ENCODE assay signal across 8 cellular contexts in genomic region chr16:15022194-15022593, GRCh38. TPM values are rescaled to one million over a fixed set of nuclear protein-coding genes. Genes with fewer than 3 reads are reported as not detected.
DNase-seq lines count a peak whose midpoint lies in the region; ATAC-seq, FAIRE-seq and TF ChIP-seq lines count a peak whose summit lies in the region.
"Not testable (repeated sequence)": the region's sequence is repeated elsewhere in the genome, so short reads cannot be mapped to it uniquely, and the experiment has no call there.

No MANE protein-coding gene starts in this region.

- peak overlapping the region; percentile 3 for H3K27ac Mint-ChIP-seq in activated naive CD4-positive, alpha-beta T cell treated with anti-CD3 and anti-CD28 coated beads for 36 hours

- H3K79me2 ChIP-seq in SU-DHL-6 (ENCODE audit: insufficient read depth, low read length) = not testable (repeated sequence)

- H3K4me1 Mint-ChIP-seq in activated naive CD4-positive, alpha-beta T cell treated with anti-CD3 and anti-CD28 coated beads for 36 hours (ENCODE audit: low read depth) = not testable (repeated sequence)

- not testable (repeated sequence) for H4K8ac ChIP-seq in neuronal stem cell (ENCODE audit: low read depth, low read length)

- not testable (repeated sequence) for H3K23ac ChIP-seq in neuronal stem cell (ENCODE audit: low read depth, low read length, poor library complexity)

- H2BK120ac ChIP-seq in neuronal stem cell (ENCODE audit: low read depth, low read length) = not testable (repeated sequence)

- not testable (repeated sequence) for H3K27ac ChIP-seq in A549; SU-DHL-6 (ENCODE audit: low read depth, low read length); foreskin keratinocyte; neuronal stem cell (replicated peaks; ENCODE audit: low read length)

- H3K4me1 ChIP-seq in A549; foreskin keratinocyte; neuronal stem cell (ENCODE audit: control insufficient read depth in 2 of 2, insufficient read depth in 1 of 2, low read depth in 1 of 2, low read length in 2 of 2): not testable (repeated sequence)

- not testable (repeated sequence) for H3K4me3 ChIP-seq in A549; SU-DHL-6 (ENCODE audit: insufficient read depth, low read length, poor library complexity, severe bottlenecking); neuronal stem cell (ENCODE audit: low read length in 2 of 2)

- 30% methylated on average over 4 of the region's 4 CpGs for WGBS in A549 (ENCODE audit: missing lambda C conversion rate)
- WGBS in neuronal stem cell (ENCODE audit: extremely low coverage in 2 of 2, insufficient read length in 2 of 2, insufficient replicate concordance in 1 of 2), 2 donors = no CpG with 5 or more reads among the region's 4 CpGs

- peaks cover 26% of the 10 kb centered on the region for H3K36me3 Mint-ChIP-seq in activated naive CD4-positive, alpha-beta T cell treated with anti-CD3 and anti-CD28 coated beads for 36 hours (ENCODE audit: low read depth)

- not testable (repeated sequence) for H3K9me3 ChIP-seq in A549; SU-DHL-6 (ENCODE audit: insufficient read depth, low read length); neuronal stem cell (replicated peaks in 1 of 2; ENCODE audit: control insufficient read depth in 2 of 2, insufficient read depth in 1 of 2, low read depth in 1 of 2, low read length in 2 of 2)

- not testable (repeated sequence) for TF ChIP-seq EP300 in A549 (IDR thresholded peaks at IDR 0.05)

- not testable (repeated sequence) for H2AK5ac ChIP-seq in neuronal stem cell (ENCODE audit: low read depth, low read length)

- not testable (repeated sequence) for H2BK15ac ChIP-seq in neuronal stem cell (ENCODE audit: low read length)

- H3K4ac ChIP-seq in neuronal stem cell (ENCODE audit: low read length) = not testable (repeated sequence)

- not testable (repeated sequence) for TF ChIP-seq POLR2A in A549 (IDR thresholded peaks at IDR 0.05; ENCODE audit: low read length)

- POLR2A ChIA-PET in A549 (lab: Yijun Ruan, JAX) = not testable (repeated sequence)

- H3K36me3 ChIP-seq in SU-DHL-6 (ENCODE audit: low read length) = not testable (repeated sequence)
- H3K36me3 ChIP-seq in neuronal stem cell (replicated peaks in 1 of 2; ENCODE audit: control insufficient read depth in 2 of 2, insufficient read depth in 2 of 2, low read length in 2 of 2) = peaks cover 22 to 60% of the 10 kb centered on the region in 2 donors

- not testable (repeated sequence) for H4K20me1 ChIP-seq in SU-DHL-6 (ENCODE audit: low read depth, low read length)

- H2BK12ac ChIP-seq in neuronal stem cell (ENCODE audit: low read length) = not testable (repeated sequence)

- FAIRE-seq in A549 (lab: Jason Lieb, UNC) = peak; percentile 77

- H2BK5ac ChIP-seq in neuronal stem cell (ENCODE audit: low read length) = not testable (repeated sequence)

- intact Hi-C loops in activated naive CD4-positive, alpha-beta T cell treated with anti-CD3 and anti-CD28 coated beads for 36 hours (cut with micrococcal nuclease) = not testable (repeated sequence)

- DNase-seq in A549 (ENCODE audit: low read depth in 1 of 2, low spot score in 1 of 2) = peak; percentile 55 to 92
- peak; percentile 42 for DNase-seq in NCI-H1436 (lab: John Stamatoyannopoulos, UW)
- DNase-seq in activated naive CD4-positive, alpha-beta T cell treated with anti-CD3 and anti-CD28 coated beads for 36 hours = peak; percentile 63
- DNase-seq in foreskin keratinocyte = peak in 1 of 2 donors; percentile 20
- peak; percentile 9 for DNase-seq in neuronal stem cell (ENCODE audit: low spot score)

- ATAC-seq in A549 (peak; percentile 96 to 97), GM18508 (IDR thresholded peaks at IDR 0.05; ENCODE audit: insufficient read depth, unreplicated experiment) (peak; percentile 66), HG02943 (IDR thresholded peaks at IDR 0.05; ENCODE audit: low read depth, unreplicated experiment) (peak; percentile 59), foreskin keratinocyte (peak; percentile 81)

- not testable (repeated sequence) for H3K9ac ChIP-seq in SU-DHL-6 (ENCODE audit: low read length); neuronal stem cell (ENCODE audit: low read depth, low read length, poor library complexity)

- H3K4me2 ChIP-seq in A549; SU-DHL-6 (ENCODE audit: low read depth, low read length, poor library complexity, severe bottlenecking); neuronal stem cell (ENCODE audit: insufficient read depth, low read length, poor library complexity, severe bottlenecking): not testable (repeated sequence)

- not testable (repeated sequence) for H3K14ac ChIP-seq in neuronal stem cell (ENCODE audit: low read length)

- not testable (repeated sequence) for H3K79me1 ChIP-seq in neuronal stem cell (ENCODE audit: low read depth, low read length)

- H4K91ac ChIP-seq in neuronal stem cell (ENCODE audit: low read depth, low read length, poor library complexity) = not testable (repeated sequence)

- H3K9me3 Mint-ChIP-seq in activated naive CD4-positive, alpha-beta T cell treated with anti-CD3 and anti-CD28 coated beads for 36 hours = not testable (repeated sequence)

- H3K18ac ChIP-seq in neuronal stem cell (ENCODE audit: low read length) = not testable (repeated sequence)

- H3F3A ChIP-seq in SU-DHL-6 (ENCODE audit: insufficient read depth) = not testable (repeated sequence)

- H3K4me3 Mint-ChIP-seq in activated naive CD4-positive, alpha-beta T cell treated with anti-CD3 and anti-CD28 coated beads for 36 hours = not testable (repeated sequence)

- not testable (repeated sequence) for H3K27me3 Mint-ChIP-seq in activated naive CD4-positive, alpha-beta T cell treated with anti-CD3 and anti-CD28 coated beads for 36 hours (ENCODE audit: low read depth)

- TF ChIP-seq CTCF in A549 (IDR thresholded peaks at IDR 0.05) (peak; percentile 44), SU-DHL-6 (IDR thresholded peaks at IDR 0.05; ENCODE audit: insufficient read depth, low read length, poor library complexity, severe bottlenecking) (peak; percentile 33), foreskin keratinocyte (conservative IDR thresholded peaks at IDR 0.05) (peak; percentile 56)

- CTCF ChIA-PET in A549 (lab: Yijun Ruan, JAX) = interaction anchor here (0.8 kb wide), 1 partner anchor 18 kb away, joined by 3 read pairs; no protein-coding TSS in a partner anchor
- CTCF ChIA-PET in activated naive CD4-positive, alpha-beta T cell treated with anti-CD3 and anti-CD28 coated beads for 36 hours (lab: Charles Lee) = interaction anchor here (0.6 kb wide), 1 partner anchor 36 kb away, joined by 3 read pairs; no protein-coding TSS in a partner anchor

- H3K27me3 ChIP-seq in SU-DHL-6 (ENCODE audit: low read length); foreskin keratinocyte; neuronal stem cell (ENCODE audit: control insufficient read depth in 3 of 3, insufficient read depth in 3 of 3, low read depth in 1 of 3, low read length in 3 of 3): not testable (repeated sequence)

- H3K9me2 ChIP-seq in SU-DHL-6 (replicated peaks; ENCODE audit: insufficient read depth, low read length) = not testable (repeated sequence)

- TF ChIP-seq RAD21 in A549 (conservative IDR thresholded peaks at IDR 0.05 in 1 of 2, IDR thresholded peaks at IDR 0.05 in 1 of 2) = peak; percentile 36 to 52; a peak in 4 of 5 replicates

- not testable (repeated sequence) for H2AFZ ChIP-seq in SU-DHL-6 (ENCODE audit: low read depth, low read length, severe bottlenecking); neuronal stem cell (ENCODE audit: low read length)

TF ChIP-seq in A549, 52 proteins besides CTCF, POLR2A, EP300 and RAD21:
- TF ChIP-seq, protein P1, sequence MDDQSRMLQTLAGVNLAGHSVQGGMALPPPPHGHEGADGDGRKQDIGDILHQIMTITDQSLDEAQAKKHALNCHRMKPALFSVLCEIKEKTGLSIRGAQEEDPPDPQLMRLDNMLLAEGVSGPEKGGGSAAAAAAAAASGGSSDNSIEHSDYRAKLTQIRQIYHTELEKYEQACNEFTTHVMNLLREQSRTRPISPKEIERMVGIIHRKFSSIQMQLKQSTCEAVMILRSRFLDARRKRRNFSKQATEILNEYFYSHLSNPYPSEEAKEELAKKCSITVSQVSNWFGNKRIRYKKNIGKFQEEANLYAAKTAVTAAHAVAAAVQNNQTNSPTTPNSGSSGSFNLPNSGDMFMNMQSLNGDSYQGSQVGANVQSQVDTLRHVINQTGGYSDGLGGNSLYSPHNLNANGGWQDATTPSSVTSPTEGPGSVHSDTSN (IDR thresholded peaks at IDR 0.05) = peak; percentile 88
- TF ChIP-seq, protein P2, sequence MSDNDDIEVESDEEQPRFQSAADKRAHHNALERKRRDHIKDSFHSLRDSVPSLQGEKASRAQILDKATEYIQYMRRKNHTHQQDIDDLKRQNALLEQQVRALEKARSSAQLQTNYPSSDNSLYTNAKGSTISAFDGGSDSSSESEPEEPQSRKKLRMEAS (IDR thresholded peaks at IDR 0.05) = peak; percentile 60; the same call in 1 of the 2 replicates
- TF ChIP-seq SMC3 (IDR thresholded peaks at IDR 0.05) = 0 out of 3 replicates have a peak, but pooled peaks have one; percentile 14

RNA-seq across cellular contexts. Expression of gene NTAN1, which starts 33.7 kb away (rescaled TPM):
- polyA plus RNA-seq in A549 (2011; rRNA removed) (44.1 and 48.2 TPM in 2 replicates), A549 (2017; fragmentation: RNase III; extraction: RNeasy Plus Mini Kit Qiagen cat#74134 plus additional on column Dnase treatment) (38.8 to 45.5 TPM (median 42.1 TPM) in 3 replicates), foreskin keratinocyte (70.6 and 80.6 TPM in 2 replicates)
- 31.4 and 36.2 TPM in 2 replicates for polyA plus RNA-seq in A549 (2012; cell fraction: cytosol; rRNA removed)
- 12.1 and 16.7 TPM in 2 replicates for polyA plus RNA-seq in A549 (2012; cell fraction: nucleus; rRNA removed)
- polyA minus RNA-seq in A549 (2011; rRNA and poly(A)+ RNA removed) = 54.8 and 70.2 TPM in 2 replicates
- total RNA-seq in activated naive CD4-positive, alpha-beta T cell treated with anti-CD3 and anti-CD28 coated beads for 36 hours = 10 to 100 TPM; 30.0 to 36.1 TPM
- total RNA-seq in foreskin keratinocyte = 71.1 and 74.2 TPM in 2 replicates
- 50.8 TPM for polyA plus RNA-seq in neuronal stem cell (2013, experiment 1 of 2)
- 51.2 TPM for polyA plus RNA-seq in neuronal stem cell (2013, experiment 2 of 2)

RNA-seq across cellular contexts. Expression of gene PDXDC1, which starts 47.4 kb away (rescaled TPM):
- polyA plus RNA-seq in A549 (2011; rRNA removed) (73.9 and 97.2 TPM in 2 replicates), A549 (2017; fragmentation: RNase III; extraction: RNeasy Plus Mini Kit Qiagen cat#74134 plus additional on column Dnase treatment) (71.4 to 78.2 TPM (median 71.7 TPM) in 3 replicates), foreskin keratinocyte (21.6 and 25.8 TPM in 2 replicates)
- 34.3 and 40.0 TPM in 2 replicates for polyA plus RNA-seq in A549 (2012; cell fraction: cytosol; rRNA removed)
- polyA plus RNA-seq in A549 (2012; cell fraction: nucleus; rRNA removed) = 31.9 and 52.8 TPM in 2 replicates
- 82.8 and 95.5 TPM in 2 replicates for polyA minus RNA-seq in A549 (2011; rRNA and poly(A)+ RNA removed)
- total RNA-seq in activated naive CD4-positive, alpha-beta T cell treated with anti-CD3 and anti-CD28 coated beads for 36 hours = 10 to 100 TPM; 52.6 to 53.9 TPM
- 52.0 and 58.2 TPM in 2 replicates for total RNA-seq in foreskin keratinocyte
- polyA plus RNA-seq in neuronal stem cell (2013, experiment 1 of 2) = 46.2 TPM
- 46.3 TPM for polyA plus RNA-seq in neuronal stem cell (2013, experiment 2 of 2)
